Comparison of ENCODE assay signal across 21 cellular contexts in genomic region chr18:7603259-7604000, GRCh38.
"Had no signal": no experiment of that assay in that cellular context is flagged by ENCODE, and none has a peak within 500 bp of the region (broad histone marks: within the 10 kb centered on the region; RNA-seq: fewer than 3 reads in every experiment).

No MANE protein-coding gene starts in this region.

- DNase-seq: activated B cell treated with CpG ODN at 0.5 μM for 24 hours; activated CD4-positive, alpha-beta memory T cell treated with anti-CD3 and anti-CD28 coated beads for 36 hours; activated CD4-positive, alpha-beta T cell treated with anti-CD3 and anti-CD28 coated beads for 4 hours; activated CD8-positive, alpha-beta memory T cell treated with anti-CD3 and anti-CD28 coated beads, Interleukin-2, amount 10 ng/mL, durations not matched to agents 7 days and 5 days; activated naive CD4-positive, alpha-beta T cell treated with Interleukin-2 at 50 U/mL for 16 hours; activated naive CD8-positive, alpha-beta T cell treated with anti-CD3 and anti-CD28 coated beads, Interleukin-2, amount 10 ng/mL, durations not matched to agents 7 days and 5 days; amygdala; brain microvascular endothelial cell; colonic mucosa; erythroblast; kidney glomerular epithelial cell; naive thymus-derived CD8-positive, alpha-beta T cell; retina; stimulated activated naive B cell treated with anti-CD40 and anti-IgM and Interleukin-4, amounts not matched to agents 10 μg/mL and 1 μg/mL and 100 μg/mL, for 72 hours; upper lobe of right lung had no signal

- H3K27me3 Mint-ChIP-seq: activated B cell treated with CpG ODN at 0.5 μM for 24 hours; activated CD4-positive, alpha-beta memory T cell treated with anti-CD3 and anti-CD28 coated beads for 36 hours; activated CD8-positive, alpha-beta memory T cell treated with anti-CD3 and anti-CD28 coated beads, Interleukin-2, amount 10 ng/mL, durations not matched to agents 7 days and 5 days; activated naive CD8-positive, alpha-beta T cell treated with anti-CD3 and anti-CD28 coated beads, Interleukin-2, amount 10 ng/mL, durations not matched to agents 7 days and 5 days; activated T-helper 17 cell treated with anti-CD3 and anti-CD28 coated beads, Interleukin-2, amount 50 U/mL, for 72 hours; central memory CD8-positive, alpha-beta T cell; stimulated activated naive B cell treated with anti-CD40 and anti-IgM and Interleukin-4, amounts not matched to agents 10 μg/mL and 1 μg/mL and 100 μg/mL, for 72 hours had no signal

- H3K9me3 Mint-ChIP-seq: activated B cell treated with CpG ODN at 0.5 μM for 24 hours; activated CD4-positive, alpha-beta memory T cell treated with anti-CD3 and anti-CD28 coated beads for 36 hours; activated naive CD8-positive, alpha-beta T cell treated with anti-CD3 and anti-CD28 coated beads, Interleukin-2, amount 10 ng/mL, durations not matched to agents 7 days and 5 days; central memory CD8-positive, alpha-beta T cell; T-helper 2 cell treated with Interferon-gamma antibody and Interleukin-4, amounts not matched to agents 5 μg/mL and 100 μg/mL, for 36 hours had no signal

- H3K4me3 Mint-ChIP-seq: activated B cell treated with CpG ODN at 0.5 μM for 24 hours; activated CD4-positive, alpha-beta memory T cell treated with anti-CD3 and anti-CD28 coated beads for 36 hours; activated CD8-positive, alpha-beta memory T cell treated with anti-CD3 and anti-CD28 coated beads, Interleukin-2, amount 10 ng/mL, durations not matched to agents 7 days and 5 days; activated naive CD8-positive, alpha-beta T cell treated with anti-CD3 and anti-CD28 coated beads, Interleukin-2, amount 10 ng/mL, durations not matched to agents 7 days and 5 days; activated T-helper 17 cell treated with anti-CD3 and anti-CD28 coated beads, Interleukin-2, amount 50 U/mL, for 72 hours; central memory CD8-positive, alpha-beta T cell; naive thymus-derived CD8-positive, alpha-beta T cell; stimulated activated naive B cell treated with anti-CD40 and anti-IgM and Interleukin-4, amounts not matched to agents 10 μg/mL and 1 μg/mL and 100 μg/mL, for 72 hours; T-helper 2 cell treated with Interferon-gamma antibody and Interleukin-4, amounts not matched to agents 5 μg/mL and 100 μg/mL, for 36 hours had no signal

- H3K36me3 Mint-ChIP-seq: activated CD4-positive, alpha-beta memory T cell treated with anti-CD3 and anti-CD28 coated beads for 36 hours; activated CD8-positive, alpha-beta memory T cell treated with anti-CD3 and anti-CD28 coated beads, Interleukin-2, amount 10 ng/mL, durations not matched to agents 7 days and 5 days; activated naive CD8-positive, alpha-beta T cell treated with anti-CD3 and anti-CD28 coated beads, Interleukin-2, amount 10 ng/mL, durations not matched to agents 7 days and 5 days; naive thymus-derived CD8-positive, alpha-beta T cell; stimulated activated naive B cell treated with anti-CD40 and anti-IgM and Interleukin-4, amounts not matched to agents 10 μg/mL and 1 μg/mL and 100 μg/mL, for 72 hours had no signal

- H3K27me3 ChIP-seq: brain microvascular endothelial cell, colonic mucosa, upper lobe of right lung had no signal

- H3K36me3 ChIP-seq: brain microvascular endothelial cell, colonic mucosa, thoracic aorta, upper lobe of right lung had no signal

- H3K4me1 Mint-ChIP-seq: activated B cell treated with CpG ODN at 0.5 μM for 24 hours; activated CD8-positive, alpha-beta memory T cell treated with anti-CD3 and anti-CD28 coated beads, Interleukin-2, amount 10 ng/mL, durations not matched to agents 7 days and 5 days; activated naive CD8-positive, alpha-beta T cell treated with anti-CD3 and anti-CD28 coated beads, Interleukin-2, amount 10 ng/mL, durations not matched to agents 7 days and 5 days; central memory CD8-positive, alpha-beta T cell; naive thymus-derived CD8-positive, alpha-beta T cell; stimulated activated naive B cell treated with anti-CD40 and anti-IgM and Interleukin-4, amounts not matched to agents 10 μg/mL and 1 μg/mL and 100 μg/mL, for 72 hours had no signal

- H3K27ac Mint-ChIP-seq: activated B cell treated with CpG ODN at 0.5 μM for 24 hours; activated CD4-positive, alpha-beta memory T cell treated with anti-CD3 and anti-CD28 coated beads for 36 hours; activated CD8-positive, alpha-beta memory T cell treated with anti-CD3 and anti-CD28 coated beads, Interleukin-2, amount 10 ng/mL, durations not matched to agents 7 days and 5 days; activated naive CD8-positive, alpha-beta T cell treated with anti-CD3 and anti-CD28 coated beads, Interleukin-2, amount 10 ng/mL, durations not matched to agents 7 days and 5 days; activated T-helper 17 cell treated with anti-CD3 and anti-CD28 coated beads, Interleukin-2, amount 50 U/mL, for 72 hours; naive thymus-derived CD8-positive, alpha-beta T cell; stimulated activated naive B cell treated with anti-CD40 and anti-IgM and Interleukin-4, amounts not matched to agents 10 μg/mL and 1 μg/mL and 100 μg/mL, for 72 hours; T-helper 2 cell treated with Interferon-gamma antibody and Interleukin-4, amounts not matched to agents 5 μg/mL and 100 μg/mL, for 36 hours had no signal

- H3K9me3 ChIP-seq: colonic mucosa, thoracic aorta, upper lobe of right lung had no signal

- H3K27ac ChIP-seq: brain microvascular endothelial cell, colonic mucosa, thoracic aorta, upper lobe of right lung had no signal

- FAIRE-seq: frontal cortex, TTC549 had no signal

- ATAC-seq: activated CD8-positive, alpha-beta memory T cell treated with anti-CD3 and anti-CD28 coated beads, Interleukin-2, amount 10 ng/mL, durations not matched to agents 7 days and 5 days; activated T-helper 17 cell treated with anti-CD3 and anti-CD28 coated beads, Interleukin-2, amount 50 U/mL, for 72 hours; naive thymus-derived CD8-positive, alpha-beta T cell; stimulated activated naive B cell treated with anti-CD40 and anti-IgM and Interleukin-4, amounts not matched to agents 10 μg/mL and 1 μg/mL and 100 μg/mL, for 72 hours; upper lobe of right lung had no signal

- H3K4me3 ChIP-seq: colonic mucosa, thoracic aorta, upper lobe of right lung had no signal

- H3K4me1 ChIP-seq: colonic mucosa had no signal
